ENCODE assay signal across 9 cellular contexts in the genomic region with DNA sequence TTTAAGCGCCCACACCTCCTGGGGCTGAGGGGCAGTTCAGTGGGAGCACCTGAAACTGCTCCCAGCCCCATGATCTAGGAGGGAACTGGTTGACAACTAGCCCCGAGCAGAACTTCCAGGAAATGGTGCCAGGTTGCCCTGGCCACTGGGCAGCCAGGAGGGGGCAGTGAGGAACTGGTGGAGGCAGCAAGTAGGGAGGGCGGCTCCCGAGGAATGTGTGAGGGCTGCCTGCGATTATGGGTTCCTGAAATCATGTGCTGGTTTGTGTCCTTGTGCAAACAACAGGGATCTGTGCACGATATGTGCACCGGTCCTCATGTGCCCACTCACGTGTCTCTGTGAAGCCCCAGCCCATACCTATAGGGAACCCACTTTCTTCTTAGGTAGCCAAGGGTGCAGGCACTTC.
DNase-seq lines count a peak whose midpoint lies in the region; ATAC-seq and TF ChIP-seq lines count a peak whose summit lies in the region.
"Had no signal": no experiment of that assay in that cellular context is flagged by ENCODE, and none has a peak within 500 bp of the region (broad histone marks: within the 10 kb centered on the region; RNA-seq: fewer than 3 reads in every experiment).

No MANE protein-coding gene starts in this region.

- H3K27ac Mint-ChIP-seq in stimulated activated memory B cell treated with anti-CD40 and anti-IgM and Interleukin-4, amounts not matched to agents 10 μg/mL and 1 μg/mL and 100 μg/mL, for 72 hours = peak overlapping the region; percentile 89
- H3K27ac Mint-ChIP-seq: T-helper 1 cell treated with Interleukin-12 subunit alpha and Interleukin-12 subunit beta and Interleukin-4 antibody, amounts not matched to agents 30 μg/mL and 1 μg/mL, for 36 hours had no signal

- H3K4me3 ChIP-seq in cardiac fibroblast (replicated peaks in 1 of 2; ENCODE audit: low read depth in 2 of 2, low read length in 2 of 2) = no peak overlapping the region

- no peak for ATAC-seq in stimulated activated memory B cell treated with anti-CD40 and anti-IgM and Interleukin-4, amounts not matched to agents 10 μg/mL and 1 μg/mL and 100 μg/mL, for 72 hours
- no peak for ATAC-seq in HG02642 (IDR thresholded peaks at IDR 0.05; ENCODE audit: poor library complexity, unreplicated experiment)

- peaks cover 4% of the 10 kb centered on the region for H3K36me3 Mint-ChIP-seq in stimulated activated memory B cell treated with anti-CD40 and anti-IgM and Interleukin-4, amounts not matched to agents 10 μg/mL and 1 μg/mL and 100 μg/mL, for 72 hours

- H3K4me1 Mint-ChIP-seq in stimulated activated memory B cell treated with anti-CD40 and anti-IgM and Interleukin-4, amounts not matched to agents 10 μg/mL and 1 μg/mL and 100 μg/mL, for 72 hours = peaks cover 46% of the 10 kb centered on the region

- H3K27me3 Mint-ChIP-seq in stimulated activated memory B cell treated with anti-CD40 and anti-IgM and Interleukin-4, amounts not matched to agents 10 μg/mL and 1 μg/mL and 100 μg/mL, for 72 hours = no peaks in the 10 kb centered on the region

- in situ Hi-C loops in KBM-7 (cut with MboI; ENCODE audit: low pct_unique_long_range_greater_than_20kb, low sequenced_read_pairs) = no loop called here

- no peaks in the 10 kb centered on the region for H3K27me3 ChIP-seq in layer of hippocampus (ENCODE audit: control insufficient read depth, insufficient read depth, low read length)

- peak overlapping the region; percentile 46 for H3K27ac ChIP-seq in layer of hippocampus (ENCODE audit: low read depth, low read length)

- H3K9me3 Mint-ChIP-seq in stimulated activated memory B cell treated with anti-CD40 and anti-IgM and Interleukin-4, amounts not matched to agents 10 μg/mL and 1 μg/mL and 100 μg/mL, for 72 hours = no peaks in the 10 kb centered on the region
- H3K9me3 Mint-ChIP-seq: T-helper 1 cell treated with Interleukin-12 subunit alpha and Interleukin-12 subunit beta and Interleukin-4 antibody, amounts not matched to agents 30 μg/mL and 1 μg/mL, for 36 hours had no signal

- peak; percentile 26 for DNase-seq in DMS 273 treated with DMSO at 0.1 percent for 48 hours (lab: John Stamatoyannopoulos, UW)
- peak; percentile 65 for DNase-seq in KBM-7
- DNase-seq in cardiac fibroblast (ENCODE audit: low read depth in 2 of 2) = peak; percentile 66 to 86
- DNase-seq in KG1 (lab: John Stamatoyannopoulos, UW) = no peak
- no peak for DNase-seq in NCI-H1417 (lab: John Stamatoyannopoulos, UW)

- peak; percentile 61 for TF ChIP-seq CTCF in cardiac fibroblast (IDR thresholded peaks at IDR 0.05; ENCODE audit: low read depth, low read length)

- no peak overlapping the region for H3K4me3 Mint-ChIP-seq in stimulated activated memory B cell treated with anti-CD40 and anti-IgM and Interleukin-4, amounts not matched to agents 10 μg/mL and 1 μg/mL and 100 μg/mL, for 72 hours
- H3K4me3 Mint-ChIP-seq: T-helper 1 cell treated with Interleukin-12 subunit alpha and Interleukin-12 subunit beta and Interleukin-4 antibody, amounts not matched to agents 30 μg/mL and 1 μg/mL, for 36 hours had no signal

Comparison
In these comparisons a context has a peak if more than half of its experiments do, and no peak if none do; other contexts are left out.
1. DNase-seq: peak in DMS 273 treated with DMSO at 0.1 percent for 48 hours (single experiment), KBM-7 (single experiment) and cardiac fibroblast (2 of 2); none in KG1 (single experiment) and NCI-H1417 (0 of 3).